Comparison of ENCODE assay signal across 9 cellular contexts in the genomic region with DNA sequence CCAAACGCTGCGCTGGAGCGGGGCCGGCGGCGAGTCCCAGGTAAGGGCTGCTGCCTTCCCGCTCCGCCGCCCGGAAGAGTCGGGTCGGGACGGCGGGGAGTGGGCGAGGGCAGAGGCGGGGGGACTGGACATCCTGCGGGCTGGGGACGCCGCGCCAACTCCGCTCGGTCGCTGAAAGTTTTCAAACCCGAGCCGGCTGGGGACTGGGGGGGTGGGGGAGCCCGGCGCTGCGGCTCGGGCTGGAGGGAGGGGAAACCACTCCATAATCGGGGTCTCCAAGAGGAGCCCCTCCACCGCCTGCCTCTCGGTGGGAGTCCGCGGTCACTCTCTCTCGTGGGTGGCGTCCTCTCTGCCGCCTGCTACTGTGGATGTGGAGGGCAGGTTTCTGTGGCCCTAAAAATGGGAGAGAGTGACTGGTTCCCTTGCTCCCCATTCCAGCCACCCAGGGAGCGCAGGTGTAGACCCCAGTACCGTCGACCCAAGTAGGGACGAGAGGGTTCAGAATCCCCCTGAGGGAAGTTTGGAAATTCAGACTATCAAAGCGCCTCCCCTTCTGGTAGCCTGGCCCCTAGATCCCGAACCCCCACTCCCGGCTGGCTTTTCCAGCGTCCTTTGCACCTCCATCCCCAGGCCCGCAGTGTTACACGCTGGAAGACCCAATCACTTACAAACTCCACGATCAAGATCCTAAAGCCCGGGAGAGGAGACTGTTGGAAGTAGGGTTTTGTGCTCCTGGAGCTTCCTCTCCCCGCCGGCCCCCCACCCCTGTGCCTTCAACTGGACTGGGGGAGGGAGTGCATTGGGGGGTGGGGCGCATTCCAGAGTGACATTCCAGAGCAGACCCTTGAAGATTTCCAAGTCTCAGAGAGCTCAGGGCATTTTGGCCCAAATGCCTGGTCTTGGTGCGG. TPM values are rescaled to one million over a fixed set of nuclear protein-coding genes. Genes with fewer than 3 reads are reported as not detected.
DNase-seq lines count a peak whose midpoint lies in the region; ATAC-seq, FAIRE-seq and TF ChIP-seq lines count a peak whose summit lies in the region.
"Had no signal": no experiment of that assay in that cellular context is flagged by ENCODE, and none has a peak within 500 bp of the region (broad histone marks: within the 10 kb centered on the region; RNA-seq: fewer than 3 reads in every experiment).

No MANE protein-coding gene starts in this region.

- H3K4me3 Mint-ChIP-seq in activated CD4-positive, alpha-beta T cell treated with anti-CD3 and anti-CD28 coated beads, Interleukin-2, amount 10 ng/mL, durations not matched to agents 24 days and 14 days: peak overlapping the region; percentile 34
- H3K4me3 Mint-ChIP-seq in memory B cell: peak overlapping the region; percentile 24

- no peaks in the 10 kb centered on the region for H3K9me3 Mint-ChIP-seq in activated CD4-positive, alpha-beta T cell treated with anti-CD3 and anti-CD28 coated beads, Interleukin-2, amount 10 ng/mL, durations not matched to agents 24 days and 14 days
- no peaks in the 10 kb centered on the region for H3K9me3 Mint-ChIP-seq in memory B cell

- H3K9me3 ChIP-seq in tibial artery: peaks cover 0 to 1% (median 0%) of the 10 kb centered on the region in 3 donors

- H3K36me3 Mint-ChIP-seq in activated CD4-positive, alpha-beta T cell treated with anti-CD3 and anti-CD28 coated beads, Interleukin-2, amount 10 ng/mL, durations not matched to agents 24 days and 14 days (ENCODE audit: low read depth): no peaks in the 10 kb centered on the region
- peaks cover 2% of the 10 kb centered on the region for H3K36me3 Mint-ChIP-seq in memory B cell

- TF ChIP-seq CTCF in tibial artery (IDR thresholded peaks at IDR 0.05): no peak

- no peak overlapping the region for H3K27ac Mint-ChIP-seq in activated CD4-positive, alpha-beta T cell treated with anti-CD3 and anti-CD28 coated beads, Interleukin-2, amount 10 ng/mL, durations not matched to agents 24 days and 14 days
- no peak overlapping the region for H3K27ac Mint-ChIP-seq in memory B cell

- ATAC-seq in memory B cell (ENCODE audit: low read depth): no peak

- H3K4me3 ChIP-seq in tibial artery: peak overlapping the region; percentile 84 to 91

- no peaks in the 10 kb centered on the region for H3K27me3 ChIP-seq in tibial artery

- intact Hi-C loops in activated CD4-positive, alpha-beta T cell treated with anti-CD3 and anti-CD28 coated beads, Interleukin-2, amount 10 ng/mL, durations not matched to agents 24 days and 14 days (cut with micrococcal nuclease): loop anchor here (10.0 kb wide), 1 partner anchor 62 kb away; no protein-coding TSS in a partner anchor
- intact Hi-C loops in tibial artery (cut with DNase I; ENCODE audit: low total_unique reads): no loop called here

- peaks cover 69% of the 10 kb centered on the region for H3K27me3 Mint-ChIP-seq in activated CD4-positive, alpha-beta T cell treated with anti-CD3 and anti-CD28 coated beads, Interleukin-2, amount 10 ng/mL, durations not matched to agents 24 days and 14 days
- peaks cover 17% of the 10 kb centered on the region for H3K27me3 Mint-ChIP-seq in memory B cell

- FAIRE-seq in urothelium cell line (lab: Jason Lieb, UNC): no peak

- H3K27ac ChIP-seq in cingulate gyrus (ENCODE audit: low read depth, low read length) (peak overlapping the region; percentile 77), tibial artery (peak overlapping the region; percentile 93 to 100)

- H3K36me3 ChIP-seq in tibial artery: no peaks in the 10 kb centered on the region

- peaks cover 11% of the 10 kb centered on the region for H3K4me1 Mint-ChIP-seq in activated CD4-positive, alpha-beta T cell treated with anti-CD3 and anti-CD28 coated beads, Interleukin-2, amount 10 ng/mL, durations not matched to agents 24 days and 14 days
- H3K4me1 Mint-ChIP-seq in memory B cell: peaks cover 6% of the 10 kb centered on the region

- H3K4me1 ChIP-seq in tibial artery: peaks cover 0 to 68% (median 43%) of the 10 kb centered on the region in 4 donors

- DNase-seq in activated CD4-positive, alpha-beta T cell treated with anti-CD3 and anti-CD28 coated beads, Interleukin-2, amount 10 ng/mL, durations not matched to agents 24 days and 14 days: no peak
- no peak for DNase-seq in activated CD4-positive, alpha-beta T cell treated with anti-CD3 and anti-CD28 coated beads, Interleukin-2, amount 50 U/mL, for 48 hours
- DNase-seq in memory B cell (ENCODE audit: low spot score in 2 of 2) (no peak), tibial artery (no peak), urothelium cell line (ENCODE audit: low spot score) (no peak), superior temporal gyrus (ENCODE audit: extremely low spot score) (no peak), NCI-H1694 (lab: John Stamatoyannopoulos, UW) (no peak)
- DNase-seq: effector memory CD4-positive, alpha-beta T cell had no signal

RNA-seq across cellular contexts. Expression of gene GPRC5C, which starts 0.8 kb away (rescaled TPM):
- 0.42 and 0.54 TPM in 2 replicates for total RNA-seq in activated CD4-positive, alpha-beta T cell treated with anti-CD3 and anti-CD28 coated beads, Interleukin-2, amount 10 ng/mL, durations not matched to agents 24 days and 14 days

RNA-seq across cellular contexts. Expression of gene CD300A, which starts 33.7 kb away (rescaled TPM):
- total RNA-seq in activated CD4-positive, alpha-beta T cell treated with anti-CD3 and anti-CD28 coated beads, Interleukin-2, amount 10 ng/mL, durations not matched to agents 24 days and 14 days: 14.9 and 15.3 TPM in 2 replicates
